In genomic region chr17:14464741-14465140, GRCh38 we compare ENCODE assay signal across 23 cellular contexts.
DNase-seq lines count a peak whose midpoint lies in the region; TF ChIP-seq lines count a peak whose summit lies in the region.
"Had no signal": no experiment of that assay in that cellular context is flagged by ENCODE, and none has a peak within 500 bp of the region (broad histone marks: within the 10 kb centered on the region; RNA-seq: fewer than 3 reads in every experiment).

No MANE protein-coding gene starts in this region.

- H3K4me1 ChIP-seq in Peyer's patch (no peaks in the 10 kb centered on the region), A673 (ENCODE audit: insufficient read depth, low read length, poor library complexity, severe bottlenecking) (no peaks in the 10 kb centered on the region)
- H3K4me1 ChIP-seq: BE2C, pancreas, spleen, upper lobe of right lung had no signal

- H3K4me1 Mint-ChIP-seq in glutamatergic neuron (ENCODE audit: low read depth, unreplicated experiment), result no peaks in the 10 kb centered on the region
- H3K4me1 Mint-ChIP-seq: activated T-helper 17 cell treated with anti-CD3 and anti-CD28 coated beads, Interleukin-2, amount 50 U/mL, for 72 hours had no signal

- H3K27me3 ChIP-seq in Peyer's patch (no peaks in the 10 kb centered on the region), A673 (replicated peaks; ENCODE audit: insufficient read depth, low read depth, low read length, poor library complexity) (no peaks in the 10 kb centered on the region)
- H3K27me3 ChIP-seq: BE2C, pancreas, spleen, upper lobe of right lung had no signal

- H3K4me3 ChIP-seq in Peyer's patch (no peak overlapping the region), A673 (ENCODE audit: low read depth, low read length, poor library complexity, severe bottlenecking) (no peak overlapping the region)
- H3K4me3 ChIP-seq: pancreas, spleen, upper lobe of right lung had no signal

- peaks cover 2% of the 10 kb centered on the region for H3K27me3 Mint-ChIP-seq in glutamatergic neuron (ENCODE audit: unreplicated experiment)
- H3K27me3 Mint-ChIP-seq: activated T-helper 17 cell treated with anti-CD3 and anti-CD28 coated beads, Interleukin-2, amount 50 U/mL, for 72 hours had no signal

- no peak overlapping the region for H3K4me3 Mint-ChIP-seq in glutamatergic neuron (ENCODE audit: unreplicated experiment)
- H3K4me3 Mint-ChIP-seq: activated CD8-positive, alpha-beta T cell treated with anti-CD3 and anti-CD28 coated beads, Interleukin-2, amount 10 ng/mL, durations not matched to agents 7 days and 5 days; activated T-helper 17 cell treated with anti-CD3 and anti-CD28 coated beads, Interleukin-2, amount 50 U/mL, for 72 hours; T-cell had no signal

- H3K36me3 Mint-ChIP-seq in glutamatergic neuron (ENCODE audit: unreplicated experiment), result peaks cover 6% of the 10 kb centered on the region
- H3K36me3 Mint-ChIP-seq: T-cell had no signal

- no peaks in the 10 kb centered on the region for H3K9me3 Mint-ChIP-seq in glutamatergic neuron (ENCODE audit: unreplicated experiment)

- intact Hi-C loops in A673 (cut with micrococcal nuclease; ENCODE audit: unreplicated experiment), result no loop called here

- peak; percentile 94 for DNase-seq in AG09319 (ENCODE audit: extremely low read depth, low read depth)
- DNase-seq in HS-5 (ENCODE audit: low read depth), result peak; percentile 61
- DNase-seq in dedifferentiated amniotic fluid mesenchymal stem cell (ENCODE audit: extremely low spot score), result peak; percentile 80
- peak; percentile 41 for DNase-seq in non-pigmented ciliary epithelial cell (ENCODE audit: low read depth)
- DNase-seq in Peyer's patch, result no peak
- DNase-seq in A673 (ENCODE audit: low spot score), result no peak
- no peak for DNase-seq in cortex of kidney (lab: John Stamatoyannopoulos, UW)
- DNase-seq in glutamatergic neuron, result no peak
- DNase-seq: activated CD8-positive, alpha-beta T cell treated with anti-CD3 and anti-CD28 coated beads, Interleukin-2, amount 10 ng/mL, durations not matched to agents 7 days and 5 days; amniotic stem cell; BE2C; DMS 273 treated with DMSO at 0.1 percent for 48 hours; hypothalamus; left cardiac atrium; NCI-H774; pancreas; RPMI8226; spleen; stimulated activated naive CD4-positive, alpha-beta T cell; T-cell; upper lobe of right lung had no signal

- CTCF ChIA-PET in A673 (lab: Charles Lee), result no interaction called here

- no peak for TF ChIP-seq POLR2A in Peyer's patch (IDR thresholded peaks at IDR 0.05)

- no peak overlapping the region for H3K27ac Mint-ChIP-seq in glutamatergic neuron (ENCODE audit: unreplicated experiment)
- H3K27ac Mint-ChIP-seq: activated CD8-positive, alpha-beta T cell treated with anti-CD3 and anti-CD28 coated beads, Interleukin-2, amount 10 ng/mL, durations not matched to agents 7 days and 5 days; activated T-helper 17 cell treated with anti-CD3 and anti-CD28 coated beads, Interleukin-2, amount 50 U/mL, for 72 hours; T-cell had no signal

- no TSS peak for BruUV-seq in A673 (replicated peaks; lab: Mats Ljungman, UMichigan)

- no peak overlapping the region for H3K27ac ChIP-seq in Peyer's patch
- H3K27ac ChIP-seq in A673 (ENCODE audit: low read depth, low read length, poor library complexity, severe bottlenecking), result no peak overlapping the region
- H3K27ac ChIP-seq: pancreas, spleen, upper lobe of right lung, VCaP had no signal

- no peak for TF ChIP-seq CTCF in AG09319 (IDR thresholded peaks at IDR 0.05; ENCODE audit: low read depth, low read length)
- no peak for TF ChIP-seq CTCF in Peyer's patch (IDR thresholded peaks at IDR 0.05)
- TF ChIP-seq CTCF in A673 (conservative IDR thresholded peaks at IDR 0.05; ENCODE audit: low read depth, low read length), result no peak
- TF ChIP-seq CTCF in glutamatergic neuron (IDR thresholded peaks at IDR 0.05; ENCODE audit: partially characterized antibody, unreplicated experiment), result no peak

- H3K9me3 ChIP-seq in Peyer's patch (no peaks in the 10 kb centered on the region), A673 (ENCODE audit: low read depth, low read length, poor library complexity, severe bottlenecking) (peaks cover 14% of the 10 kb centered on the region)
- H3K9me3 ChIP-seq: BE2C, pancreas, upper lobe of right lung had no signal

- POLR2A ChIA-PET in A673 (lab: Charles Lee; ENCODE audit: low non-redundant PET), result no interaction called here

- H3K36me3 ChIP-seq in Peyer's patch, result no peaks in the 10 kb centered on the region
- H3K36me3 ChIP-seq in A673 (ENCODE audit: insufficient read depth, low read length, poor library complexity, severe bottlenecking), result no peaks in the 10 kb centered on the region
- H3K36me3 ChIP-seq: BE2C, pancreas, spleen, upper lobe of right lung had no signal

Comparison
In these comparisons a context has a peak if more than half of its experiments do, and no peak if none do; other contexts are left out.
1. DNase-seq: peak in AG09319 (single experiment), HS-5 (single experiment), dedifferentiated amniotic fluid mesenchymal stem cell (single experiment) and non-pigmented ciliary epithelial cell (single experiment); none in Peyer's patch (0 of 3), A673 (single experiment), cortex of kidney (single experiment) and glutamatergic neuron (single experiment).